11 cellular contexts compared by ENCODE assay signal in the genomic region with DNA sequence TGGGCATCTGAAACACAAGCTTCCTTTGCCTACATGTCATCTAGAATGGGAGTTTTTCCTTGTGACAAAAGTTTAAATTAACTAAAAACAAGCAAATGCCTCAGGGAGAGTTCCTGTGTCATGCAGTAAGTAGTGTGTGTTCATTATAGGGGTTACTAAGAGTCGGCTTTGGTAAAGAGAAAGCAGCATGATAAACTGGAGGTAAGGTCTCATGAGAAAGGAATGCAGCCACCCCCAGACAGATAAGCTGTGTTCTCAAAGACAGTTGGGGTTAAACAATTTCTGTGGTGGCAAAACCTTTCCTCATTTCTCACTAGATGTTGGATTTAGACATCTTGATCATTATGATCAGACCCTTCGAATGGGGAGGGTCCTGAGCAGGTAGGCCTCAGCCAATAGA.
DNase-seq lines count a peak whose midpoint lies in the region; ATAC-seq, FAIRE-seq and TF ChIP-seq lines count a peak whose summit lies in the region.
"Had no signal": no experiment of that assay in that cellular context is flagged by ENCODE, and none has a peak within 500 bp of the region (broad histone marks: within the 10 kb centered on the region; RNA-seq: fewer than 3 reads in every experiment).

No MANE protein-coding gene starts in this region.

- H3K4me3 ChIP-seq in breast epithelium (no peak overlapping the region), heart right ventricle (no peak overlapping the region)
- H3K4me3 ChIP-seq: right lobe of liver, thoracic aorta had no signal

- POLR2A ChIA-PET in MCF 10A (lab: Yijun Ruan, JAX): interaction anchor here (0.6 to 11.7 kb wide), 17 partner anchors 8 to 673 kb away, joined by 3 to 159 read pairs (median 4); a partner anchor contains a TSS

- DNase-seq in MCF 10A (ENCODE audit: unreplicated experiment): peak; percentile 71
- DNase-seq in breast epithelium (ENCODE audit: low spot score in 2 of 2): no peak
- no peak for DNase-seq in heart right ventricle
- DNase-seq in urothelium cell line (ENCODE audit: low spot score): peak; percentile 84
- DNase-seq in NCI-H146 treated with DMSO at 0.1 percent for 48 hours (lab: John Stamatoyannopoulos, UW; ENCODE audit: unreplicated experiment): no peak
- no peak for DNase-seq in activated naive CD4-positive, alpha-beta T cell treated with anti-CD3 and anti-CD28 coated beads, Interleukin-2, amount 50 U/mL, for 16 hours
- DNase-seq: glutamatergic neuron, right lobe of liver had no signal

- H3K36me3 Mint-ChIP-seq in MCF 10A (ENCODE audit: insufficient read depth, unreplicated experiment): peaks cover 47% of the 10 kb centered on the region

- FAIRE-seq in urothelium cell line (lab: Jason Lieb, UNC): peak; percentile 27

- 48 to 54% methylated on average over 2 of the region's 2 CpGs for WGBS in heart right ventricle, 2 donors

- no peaks in the 10 kb centered on the region for H3K27me3 ChIP-seq in breast epithelium
- H3K27me3 ChIP-seq in heart right ventricle: no peaks in the 10 kb centered on the region
- H3K27me3 ChIP-seq: right lobe of liver had no signal

- H3K9me3 Mint-ChIP-seq in MCF 10A (ENCODE audit: unreplicated experiment): no peaks in the 10 kb centered on the region

- H3K27ac Mint-ChIP-seq in MCF 10A (ENCODE audit: low read depth, unreplicated experiment): peak overlapping the region; percentile 88

- intact Hi-C loops in MCF 10A (cut with micrococcal nuclease) (no loop called here), breast epithelium (cut with DNase I; ENCODE audit: low total_unique reads) (no loop called here), heart right ventricle (cut with DNase I) (loop anchor here in 8 of 10 donors (5.0 to 10.0 kb wide), 7 partner anchors 35 to 310 kb away; a partner anchor contains a TSS)

- no peaks in the 10 kb centered on the region for H3K27me3 Mint-ChIP-seq in MCF 10A (ENCODE audit: insufficient read depth, unreplicated experiment)

- CTCF ChIA-PET in MCF 10A (lab: Yijun Ruan, JAX): interaction anchor here (0.6 to 4.3 kb wide), 13 partner anchors 16 to 576 kb away, joined by 3 to 36 read pairs (median 4); a partner anchor contains a TSS

- TF ChIP-seq POLR2A in breast epithelium (IDR thresholded peaks at IDR 0.05): no peak

- ATAC-seq in heart right ventricle (peak in 5 of 8 donors; percentile 39 to 69 (median 54)), GM18861 (IDR thresholded peaks at IDR 0.05; ENCODE audit: unreplicated experiment) (no peak)

- H3K4me1 ChIP-seq in breast epithelium (peaks cover 0 to 5% of the 10 kb centered on the region in 2 donors), heart right ventricle (peaks cover 18 to 91% (median 76%) of the 10 kb centered on the region in 9 donors)

- H3K4me1 Mint-ChIP-seq in MCF 10A (ENCODE audit: insufficient read depth, unreplicated experiment): peaks cover 50% of the 10 kb centered on the region

- H3K27ac ChIP-seq in breast epithelium (peak overlapping the region in 1 of 2 donors; percentile 26), VCaP (peak overlapping the region; percentile 78), heart right ventricle (peak overlapping the region; percentile 5 to 76 (median 56))
- H3K27ac ChIP-seq: right lobe of liver, thoracic aorta had no signal

- TF ChIP-seq CTCF in MCF 10A (IDR thresholded peaks at IDR 0.05; ENCODE audit: unreplicated experiment): no peak
- TF ChIP-seq CTCF in breast epithelium (IDR thresholded peaks at IDR 0.05): no peak
- TF ChIP-seq CTCF in VCaP (conservative IDR thresholded peaks at IDR 0.05): no peak
- TF ChIP-seq CTCF in heart right ventricle (IDR thresholded peaks at IDR 0.05): no peak

- H3K9me3 ChIP-seq in breast epithelium (no peaks in the 10 kb centered on the region), heart right ventricle (no peaks in the 10 kb centered on the region)
- H3K9me3 ChIP-seq: right lobe of liver, thoracic aorta had no signal

- no TSS peak for BruUV-seq in MCF 10A (replicated peaks; lab: Mats Ljungman, UMichigan)

- H3K36me3 ChIP-seq in breast epithelium (no peaks in the 10 kb centered on the region), heart right ventricle (peaks cover 0 to 74% (median 8%) of the 10 kb centered on the region in 9 donors)

- H3K4me3 Mint-ChIP-seq in MCF 10A (ENCODE audit: unreplicated experiment): peak overlapping the region; percentile 31

Comparison
In these comparisons a context has a peak if more than half of its experiments do, and no peak if none do; other contexts are left out.
1. DNase-seq: peak in MCF 10A (single experiment) and urothelium cell line (single experiment); none in breast epithelium (0 of 2), heart right ventricle (0 of 2), NCI-H146 treated with DMSO at 0.1 percent for 48 hours (single experiment) and activated naive CD4-positive, alpha-beta T cell treated with anti-CD3 and anti-CD28 coated beads, Interleukin-2, amount 50 U/mL, for 16 hours (single experiment).
2. intact Hi-C loops: an anchor here in heart right ventricle (5.0 to 10.0 kb wide); none called in MCF 10A and breast epithelium.